Comparison of ENCODE assay signal across 29 cellular contexts in the genomic region with DNA sequence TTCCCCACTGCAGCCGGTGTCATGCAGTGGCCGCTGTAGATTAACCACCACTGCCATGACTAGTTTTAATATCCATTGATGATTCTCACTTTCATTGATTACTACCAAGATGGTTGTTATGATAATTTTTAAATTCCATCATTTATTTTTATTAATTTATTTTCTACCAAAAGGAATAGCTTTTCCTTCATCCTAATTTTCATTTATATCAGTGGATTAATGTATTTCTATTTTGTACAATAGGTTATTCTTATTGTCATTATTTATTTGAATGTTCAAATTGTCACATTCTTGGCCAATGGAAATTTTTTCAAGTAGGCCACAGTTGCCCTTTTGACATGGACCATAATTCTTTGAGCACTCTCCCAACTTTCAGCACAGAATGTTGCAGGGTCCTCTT.
A peak's percentile ranks its signal among the peaks of the same experiment; 100 is the strongest.
DNase-seq lines count a peak whose midpoint lies in the region; ATAC-seq and TF ChIP-seq lines count a peak whose summit lies in the region.
"Had no signal": no experiment of that assay in that cellular context is flagged by ENCODE, and none has a peak within 500 bp of the region (broad histone marks: within the 10 kb centered on the region; RNA-seq: fewer than 3 reads in every experiment).

No MANE protein-coding gene starts in this region.

- no peak for ATAC-seq in GM18858 (IDR thresholded peaks at IDR 0.05; ENCODE audit: unreplicated experiment)
- no peak for ATAC-seq in GM19328 (IDR thresholded peaks at IDR 0.05; ENCODE audit: unreplicated experiment)
- ATAC-seq: A549; CD8-positive, alpha-beta T cell had no signal

- H4K20me1 ChIP-seq in osteoblast (ENCODE audit: insufficient read depth, low read length) = no peaks in the 10 kb centered on the region
- H4K20me1 ChIP-seq: BLaER1; BLaER1 treated with 17β-estradiol and CSF1 and Interleukin-3, amounts not matched to agents 10 nM and 100 nM had no signal

- no peak overlapping the region for H2BK120ac ChIP-seq in neuronal stem cell (ENCODE audit: low read depth, low read length)

- WGBS in neuronal stem cell (ENCODE audit: extremely low coverage in 2 of 2, insufficient read length in 2 of 2, insufficient replicate concordance in 1 of 2), 2 donors = no CpG with 5 or more reads among the region's 2 CpGs

- H3K23ac ChIP-seq in neuronal stem cell (ENCODE audit: low read depth, low read length, poor library complexity) = no peak overlapping the region

- H3K79me2 ChIP-seq in osteoblast (ENCODE audit: insufficient read depth, low read length) = no peaks in the 10 kb centered on the region

- no peaks in the 10 kb centered on the region for H3K36me3 ChIP-seq in neuronal stem cell (replicated peaks in 1 of 2; ENCODE audit: control insufficient read depth in 2 of 2, insufficient read depth in 2 of 2, low read length in 2 of 2)
- no peaks in the 10 kb centered on the region for H3K36me3 ChIP-seq in osteoblast (ENCODE audit: insufficient read depth, low read length)
- H3K36me3 ChIP-seq: BE2C; BLaER1; BLaER1 treated with 17β-estradiol and CSF1 and Interleukin-3, amounts not matched to agents 10 nM and 100 nM had no signal

- H3K4me3 ChIP-seq in neuronal stem cell (ENCODE audit: low read length in 2 of 2) = no peak overlapping the region
- no peak overlapping the region for H3K4me3 ChIP-seq in osteoblast (ENCODE audit: insufficient read depth, low read length)
- H3K4me3 ChIP-seq: A549; BLaER1; BLaER1 treated with 17β-estradiol and CSF1 and Interleukin-3, amounts not matched to agents 10 nM and 100 nM had no signal

- H3K18ac ChIP-seq in neuronal stem cell (ENCODE audit: low read length) = no peak overlapping the region

- no peak overlapping the region for H3K14ac ChIP-seq in neuronal stem cell (ENCODE audit: low read length)

- no peak overlapping the region for H4K91ac ChIP-seq in neuronal stem cell (ENCODE audit: low read depth, low read length, poor library complexity)

- H3K27me3 ChIP-seq in neuronal stem cell (ENCODE audit: control insufficient read depth in 3 of 3, insufficient read depth in 3 of 3, low read depth in 1 of 3, low read length in 3 of 3) (no peaks in the 10 kb centered on the region), osteoblast (ENCODE audit: insufficient read depth, low read length) (no peaks in the 10 kb centered on the region)
- H3K27me3 ChIP-seq: BE2C; BLaER1; BLaER1 treated with 17β-estradiol and CSF1 and Interleukin-3, amounts not matched to agents 10 nM and 100 nM had no signal

- no peak for DNase-seq in neuronal stem cell (ENCODE audit: low spot score)
- peak; percentile 11 for DNase-seq in osteoblast (ENCODE audit: insufficient read length, low spot score, missing footprints)
- DNase-seq: 8988T; ACHN; AML-193; BE2C; C1 segment of cervical spinal cord; Caco-2; Calu3; CD4-positive, alpha-beta memory T cell; CD4-positive, alpha-beta T cell; CD4-positive, CD25-positive, alpha-beta regulatory T cell; CD8-positive, alpha-beta memory T cell; COR-L47; DMS 273 treated with DMSO at 0.1 percent for 48 hours; DMS153; DMS53; DMS79; DMS79 treated with DMSO at 0.1 percent for 48 hours; DND-41; EL had no signal

- H2AK5ac ChIP-seq in neuronal stem cell (ENCODE audit: low read depth, low read length) = peak overlapping the region; percentile 83

- no peak overlapping the region for H3K9ac ChIP-seq in neuronal stem cell (ENCODE audit: low read depth, low read length, poor library complexity)
- H3K9ac ChIP-seq: BLaER1; BLaER1 treated with 17β-estradiol and CSF1 and Interleukin-3, amounts not matched to agents 10 nM and 100 nM had no signal

- no peak overlapping the region for H3K27ac ChIP-seq in neuronal stem cell (replicated peaks; ENCODE audit: low read length)
- H3K27ac ChIP-seq in osteoblast (ENCODE audit: low read depth, low read length) = no peak overlapping the region
- H3K27ac ChIP-seq: 22Rv1; A549; BLaER1; BLaER1 treated with 17β-estradiol and CSF1 and Interleukin-3, amounts not matched to agents 10 nM and 100 nM; C4-2B had no signal

- H3K4me2 ChIP-seq in neuronal stem cell (ENCODE audit: insufficient read depth, low read length, poor library complexity, severe bottlenecking) = no peak overlapping the region
- no peak overlapping the region for H3K4me2 ChIP-seq in osteoblast (ENCODE audit: insufficient read depth, low read length)
- H3K4me2 ChIP-seq: A549; BLaER1; BLaER1 treated with 17β-estradiol and CSF1 and Interleukin-3, amounts not matched to agents 10 nM and 100 nM had no signal

- H2BK12ac ChIP-seq in neuronal stem cell (ENCODE audit: low read length) = no peak overlapping the region

- no peak overlapping the region for H2AFZ ChIP-seq in neuronal stem cell (ENCODE audit: low read length)
- H2AFZ ChIP-seq in osteoblast (ENCODE audit: low read length) = no peak overlapping the region

- H3K4ac ChIP-seq in neuronal stem cell (ENCODE audit: low read length) = peak overlapping the region; percentile 84

- H2BK5ac ChIP-seq in neuronal stem cell (ENCODE audit: low read length) = peak overlapping the region; percentile 24

- peak overlapping the region; percentile 82 for H4K8ac ChIP-seq in neuronal stem cell (ENCODE audit: low read depth, low read length)

- H3K4me1 ChIP-seq in neuronal stem cell (ENCODE audit: control insufficient read depth in 2 of 2, insufficient read depth in 1 of 2, low read depth in 1 of 2, low read length in 2 of 2) (no peaks in the 10 kb centered on the region), osteoblast (ENCODE audit: insufficient read depth, low read length) (no peaks in the 10 kb centered on the region)
- H3K4me1 ChIP-seq: A549; BE2C; BLaER1 treated with 17β-estradiol and CSF1 and Interleukin-3, amounts not matched to agents 10 nM and 100 nM; Caco-2 had no signal

- no peak overlapping the region for H2BK15ac ChIP-seq in neuronal stem cell (ENCODE audit: low read length)

- TF ChIP-seq CTCF in osteoblast (IDR thresholded peaks at IDR 0.05; ENCODE audit: extremely low read depth, low read depth, low read length) = no peak

- no peaks in the 10 kb centered on the region for H3K79me1 ChIP-seq in neuronal stem cell (ENCODE audit: low read depth, low read length)

- H3K9me3 ChIP-seq in neuronal stem cell (replicated peaks in 1 of 2; ENCODE audit: control insufficient read depth in 2 of 2, insufficient read depth in 1 of 2, low read depth in 1 of 2, low read length in 2 of 2) = no peaks in the 10 kb centered on the region
- no peaks in the 10 kb centered on the region for H3K9me3 ChIP-seq in osteoblast (ENCODE audit: low read depth, low read length)
- H3K9me3 ChIP-seq: BE2C, Caco-2 had no signal
